In genomic region chr7:27149817-27150567, GRCh38 we compare ENCODE assay signal across 8 cellular contexts. TPM values are rescaled to one million over a fixed set of nuclear protein-coding genes. Genes with fewer than 3 reads are reported as not detected.
A peak's percentile ranks its signal among the peaks of the same experiment; 100 is the strongest.
DNase-seq lines count a peak whose midpoint lies in the region; ATAC-seq and TF ChIP-seq lines count a peak whose summit lies in the region.

No MANE protein-coding gene starts in this region.

- peaks cover 89% of the 10 kb centered on the region for H3K27me3 Mint-ChIP-seq in activated naive CD8-positive, alpha-beta T cell treated with anti-CD3 and anti-CD28 coated beads, Interleukin-2, amount 10 ng/mL, durations not matched to agents 7 days and 5 days
- peaks cover 74 to 82% (median 75%) of the 10 kb centered on the region in 3 donors for H3K27me3 Mint-ChIP-seq in naive B cell

- TF ChIP-seq CTCF in AG10803 (conservative IDR thresholded peaks at IDR 0.05; ENCODE audit: low read length) (no peak), HEK293 (tag by site-specific recombination; IDR thresholded peaks at IDR 0.05) (no peak)

- peaks cover 21% of the 10 kb centered on the region for H3K4me1 Mint-ChIP-seq in activated naive CD8-positive, alpha-beta T cell treated with anti-CD3 and anti-CD28 coated beads, Interleukin-2, amount 10 ng/mL, durations not matched to agents 7 days and 5 days
- peaks cover 33 to 51% (median 45%) of the 10 kb centered on the region in 3 donors for H3K4me1 Mint-ChIP-seq in naive B cell

- H3K4me1 ChIP-seq in HEK293 (ENCODE audit: control insufficient read depth, insufficient read depth, low read length): peaks cover 11% of the 10 kb centered on the region

- no peak for DNase-seq in AG10803 (ENCODE audit: low read depth)
- no peak for DNase-seq in activated naive CD8-positive, alpha-beta T cell treated with anti-CD3 and anti-CD28 coated beads, Interleukin-2, amount 10 ng/mL, durations not matched to agents 7 days and 5 days
- DNase-seq in naive B cell: no peak

- ATAC-seq in activated naive CD8-positive, alpha-beta T cell treated with anti-CD3 and anti-CD28 coated beads, Interleukin-2, amount 10 ng/mL, durations not matched to agents 7 days and 5 days (ENCODE audit: low read depth): no peak
- ATAC-seq in naive B cell (ENCODE audit: low read depth in 2 of 2): no peak
- no peak for ATAC-seq in GM19351 (IDR thresholded peaks at IDR 0.05; ENCODE audit: unreplicated experiment)
- ATAC-seq in HG03354 (IDR thresholded peaks at IDR 0.05; ENCODE audit: poor library complexity, severe bottlenecking, unreplicated experiment): no peak
- no peak for ATAC-seq in HG03432 (IDR thresholded peaks at IDR 0.05; ENCODE audit: unreplicated experiment)
- no peak for ATAC-seq in HG02870 (IDR thresholded peaks at IDR 0.05; ENCODE audit: unreplicated experiment)

- H3K4me3 Mint-ChIP-seq in activated naive CD8-positive, alpha-beta T cell treated with anti-CD3 and anti-CD28 coated beads, Interleukin-2, amount 10 ng/mL, durations not matched to agents 7 days and 5 days: peak overlapping the region; percentile 73
- H3K4me3 Mint-ChIP-seq in naive B cell: peak overlapping the region in 6 of 8 donors; percentile 61 to 88 (median 78)

- POLR2A ChIA-PET in HEK293 (lab: Yijun Ruan, JAX): interaction anchor here (0.6 to 5.6 kb wide), 12 partner anchors 9 to 358 kb away, joined by 4 to 42 read pairs (median 10); partner anchors contain the start of genes HOXA10, HOXA11, HOXA4 and HOXA9
- POLR2A ChIA-PET in activated naive CD8-positive, alpha-beta T cell treated with anti-CD3 and anti-CD28 coated beads, Interleukin-2, amount 10 ng/mL, durations not matched to agents 7 days and 5 days (lab: Charles Lee): interaction anchor here (0.8 kb wide), 1 partner anchor 16 kb away, joined by 3 read pairs; no protein-coding TSS in a partner anchor

- H3K9me3 Mint-ChIP-seq in activated naive CD8-positive, alpha-beta T cell treated with anti-CD3 and anti-CD28 coated beads, Interleukin-2, amount 10 ng/mL, durations not matched to agents 7 days and 5 days: no peaks in the 10 kb centered on the region
- H3K9me3 Mint-ChIP-seq in naive B cell: peaks cover 0 to 20% (median 2%) of the 10 kb centered on the region in 7 donors

- CTCF ChIA-PET in HEK293 (lab: Yijun Ruan, JAX): interaction anchor here (0.6 to 4.3 kb wide), 24 partner anchors 9 to 1303 kb away, joined by 3 to 50 read pairs (median 4); partner anchors contain the start of gene HOXA4

- peak overlapping the region; percentile 99 for H3K27ac ChIP-seq in HEK293 (ENCODE audit: extremely low read depth, low read depth, low read length)

- H3K4me3 ChIP-seq in AG10803 (ENCODE audit: low read length) (peak overlapping the region; percentile 84), HEK293 (ENCODE audit: low read depth, low read length) (peak overlapping the region; percentile 59)

- H3K36me3 Mint-ChIP-seq in activated naive CD8-positive, alpha-beta T cell treated with anti-CD3 and anti-CD28 coated beads, Interleukin-2, amount 10 ng/mL, durations not matched to agents 7 days and 5 days: no peaks in the 10 kb centered on the region
- H3K36me3 Mint-ChIP-seq in naive B cell: peaks cover 0 to 19% of the 10 kb centered on the region in 2 donors

- H3K9me3 ChIP-seq in HEK293 (ENCODE audit: control insufficient read depth, insufficient read depth, low read depth, low read length): no peaks in the 10 kb centered on the region

- H3K36me3 ChIP-seq in HEK293 (ENCODE audit: control insufficient read depth in 2 of 2, insufficient read depth in 1 of 2, low read length in 2 of 2): peaks cover 0 to 48% of the 10 kb centered on the region in 2 experiments; a peak in 2 of 3 replicates

- H3K27ac Mint-ChIP-seq in activated naive CD8-positive, alpha-beta T cell treated with anti-CD3 and anti-CD28 coated beads, Interleukin-2, amount 10 ng/mL, durations not matched to agents 7 days and 5 days: no peak overlapping the region
- H3K27ac Mint-ChIP-seq in naive B cell: peak overlapping the region in 1 of 6 donors; percentile 92

TF ChIP-seq in HEK293, 187 proteins besides CTCF, POLR2A, EP300 and RAD21:
- 0 out of 2 replicates have a peak, but pooled peaks have one; percentile 14 for TF ChIP-seq KLF9 (tag by site-specific recombination; IDR thresholded peaks at IDR 0.05; ENCODE audit: low read depth)
- 0 out of 2 replicates have a peak, but pooled peaks have one; percentile 9 for TF ChIP-seq ZNF600 (tag by site-specific recombination; IDR thresholded peaks at IDR 0.05)
- TF ChIP-seq GLIS2 (tag by site-specific recombination; IDR thresholded peaks at IDR 0.05): peak; percentile 45; the same call in 1 of the 2 replicates
- peak; percentile 54 for TF ChIP-seq HIC1 (tag by site-specific recombination; IDR thresholded peaks at IDR 0.05)
- no peak for TF ChIP-seq ZNF155 (tag by site-specific recombination; IDR thresholded peaks at IDR 0.05)
- peak; percentile 46; the same call in 1 of the 2 replicates for TF ChIP-seq PRDM1 (tag by site-specific recombination; IDR thresholded peaks at IDR 0.05)
- no peak for TF ChIP-seq ZSCAN18 (tag by site-specific recombination; IDR thresholded peaks at IDR 0.05)
- TF ChIP-seq ZIC2 (tag by site-specific recombination; IDR thresholded peaks at IDR 0.05): 0 out of 2 replicates have a peak, but pooled peaks have one; percentile 7
- no peak for TF ChIP-seq ZFP41 (tag by site-specific recombination; IDR thresholded peaks at IDR 0.05; ENCODE audit: borderline replicate concordance)
- TF ChIP-seq SP3 (tag by site-specific recombination; IDR thresholded peaks at IDR 0.05): no peak
- peak; percentile 15; the same call in 1 of the 2 replicates for TF ChIP-seq GLIS1 (tag by site-specific recombination; IDR thresholded peaks at IDR 0.05)
- TF ChIP-seq ZNF596 (tag by site-specific recombination; IDR thresholded peaks at IDR 0.05): peak; percentile 89
- peak; percentile 69; the same call in 1 of the 2 replicates for TF ChIP-seq ZFP69B (tag by site-specific recombination; IDR thresholded peaks at IDR 0.05)
- no peak for TF ChIP-seq ZNF560 (tag by site-specific recombination; IDR thresholded peaks at IDR 0.05; ENCODE audit: borderline replicate concordance)

RNA-seq across cellular contexts. Expression of gene HOXA3, which starts 2.4 kb away (rescaled TPM):
- not detected for total RNA-seq in activated naive CD8-positive, alpha-beta T cell treated with anti-CD3 and anti-CD28 coated beads, Interleukin-2, amount 10 ng/mL, durations not matched to agents 7 days and 5 days
- not detected for polyA plus RNA-seq in naive B cell (ENCODE audit: low read depth in 6 of 6)

RNA-seq across cellular contexts. Expression of gene HOXA6, which starts 2.4 kb away (rescaled TPM):
- total RNA-seq in activated naive CD8-positive, alpha-beta T cell treated with anti-CD3 and anti-CD28 coated beads, Interleukin-2, amount 10 ng/mL, durations not matched to agents 7 days and 5 days: not detected
- polyA plus RNA-seq in naive B cell (ENCODE audit: low read depth in 6 of 6): not detected

RNA-seq across cellular contexts. Expression of gene HOXA7, which starts 6.5 kb away (rescaled TPM):
- total RNA-seq in activated naive CD8-positive, alpha-beta T cell treated with anti-CD3 and anti-CD28 coated beads, Interleukin-2, amount 10 ng/mL, durations not matched to agents 7 days and 5 days: not detected
- polyA plus RNA-seq in naive B cell (ENCODE audit: low read depth in 6 of 6): not detected

RNA-seq across cellular contexts. Expression of gene HOXA5, which starts 6.5 kb away (rescaled TPM):
- not detected for total RNA-seq in activated naive CD8-positive, alpha-beta T cell treated with anti-CD3 and anti-CD28 coated beads, Interleukin-2, amount 10 ng/mL, durations not matched to agents 7 days and 5 days
- polyA plus RNA-seq in naive B cell (ENCODE audit: low read depth in 6 of 6): not detected

RNA-seq across cellular contexts. Expression of gene HOXA9, which starts 15.3 kb away (rescaled TPM):
- not detected for total RNA-seq in activated naive CD8-positive, alpha-beta T cell treated with anti-CD3 and anti-CD28 coated beads, Interleukin-2, amount 10 ng/mL, durations not matched to agents 7 days and 5 days
- not detected for polyA plus RNA-seq in naive B cell (ENCODE audit: low read depth in 6 of 6)
